ENCODE assay signal across 8 cellular contexts in genomic region chr1:39158330-39159086, GRCh38. TPM values are rescaled to one million over a fixed set of nuclear protein-coding genes. Genes with fewer than 3 reads are reported as not detected.
DNase-seq lines count a peak whose midpoint lies in the region; ATAC-seq and TF ChIP-seq lines count a peak whose summit lies in the region.

No MANE protein-coding gene starts in this region.

- DNase-seq in left ventricle myocardium inferior, result no peak
- DNase-seq in heart right ventricle, result no peak
- DNase-seq in ascending aorta (ENCODE audit: low spot score in 2 of 2), result peak in 1 of 2 donors; percentile 67
- DNase-seq in kidney epithelial cell (ENCODE audit: low read depth), result peak; percentile 64
- DNase-seq in NCI-H2227 (lab: John Stamatoyannopoulos, UW; ENCODE audit: unreplicated experiment), result no peak
- no peak for DNase-seq in effector memory CD4-positive, alpha-beta T cell
- no peak for DNase-seq in GDM1 (lab: John Stamatoyannopoulos, UW)
- DNase-seq in dedifferentiated amniotic fluid mesenchymal stem cell (ENCODE audit: extremely low spot score), result no peak

- H3K27me3 ChIP-seq in left ventricle myocardium inferior (ENCODE audit: low read depth) (no peaks in the 10 kb centered on the region), heart right ventricle (no peaks in the 10 kb centered on the region), ascending aorta (no peaks in the 10 kb centered on the region), kidney epithelial cell (ENCODE audit: control insufficient read depth, insufficient read depth, low read length) (no peaks in the 10 kb centered on the region)
- no peaks in the 10 kb centered on the region for H3K27me3 ChIP-seq in effector memory CD4-positive, alpha-beta T cell (replicated peaks; ENCODE audit: control insufficient read depth, insufficient read depth, low read length, poor library complexity, severe bottlenecking)

- H3K9me3 ChIP-seq in left ventricle myocardium inferior (replicated peaks), result no peaks in the 10 kb centered on the region
- H3K9me3 ChIP-seq in heart right ventricle, result no peaks in the 10 kb centered on the region
- no peaks in the 10 kb centered on the region for H3K9me3 ChIP-seq in ascending aorta
- H3K9me3 ChIP-seq in effector memory CD4-positive, alpha-beta T cell (ENCODE audit: control insufficient read depth, low read length), result no peaks in the 10 kb centered on the region

- H3K4me1 ChIP-seq in left ventricle myocardium inferior (peaks cover 62% of the 10 kb centered on the region), heart right ventricle (peaks cover 15 to 70% (median 51%) of the 10 kb centered on the region in 9 donors), ascending aorta (peaks cover 9 to 55% of the 10 kb centered on the region in 2 donors)
- H3K4me1 ChIP-seq in effector memory CD4-positive, alpha-beta T cell (ENCODE audit: control insufficient read depth, insufficient read depth, low read length, poor library complexity, severe bottlenecking), result no peaks in the 10 kb centered on the region

- TF ChIP-seq CTCF in left ventricle myocardium inferior (IDR thresholded peaks at IDR 0.05; ENCODE audit: borderline replicate concordance) (no peak), heart right ventricle (IDR thresholded peaks at IDR 0.05) (no peak), ascending aorta (IDR thresholded peaks at IDR 0.05) (no peak), kidney epithelial cell (IDR thresholded peaks at IDR 0.05; ENCODE audit: insufficient read depth, low read length, poor library complexity, severe bottlenecking) (no peak)

- H3K36me3 ChIP-seq in left ventricle myocardium inferior (no peaks in the 10 kb centered on the region), heart right ventricle (peaks cover 0 to 7% (median 0%) of the 10 kb centered on the region in 9 donors), ascending aorta (no peaks in the 10 kb centered on the region), kidney epithelial cell (ENCODE audit: control insufficient read depth, insufficient read depth, low read length) (no peaks in the 10 kb centered on the region)
- H3K36me3 ChIP-seq in effector memory CD4-positive, alpha-beta T cell (ENCODE audit: control insufficient read depth, insufficient read depth, low read length), result no peaks in the 10 kb centered on the region

- WGBS in heart right ventricle, 2 donors, result 83 to 84% methylated on average over 11 of the region's 11 CpGs

- intact Hi-C loops in left ventricle myocardium inferior (cut with micrococcal nuclease), result no loop called here
- intact Hi-C loops in heart right ventricle (cut with DNase I), result no loop called here
- intact Hi-C loops in ascending aorta (cut with DNase I), result no loop called here

- ATAC-seq in heart right ventricle, result no peak

- H3K27ac ChIP-seq in left ventricle myocardium inferior (replicated peaks) (peak overlapping the region; percentile 35), heart right ventricle (peak overlapping the region in 2 of 10 donors; percentile 12 to 55), ascending aorta (peak overlapping the region; percentile 35 to 40)
- H3K27ac ChIP-seq in effector memory CD4-positive, alpha-beta T cell (ENCODE audit: insufficient read depth, low read length, poor library complexity, severe bottlenecking), result no peak overlapping the region

- H3K4me3 ChIP-seq in left ventricle myocardium inferior (no peak overlapping the region), heart right ventricle (no peak overlapping the region), ascending aorta (peak overlapping the region in 1 of 2 donors; percentile 18), kidney epithelial cell (ENCODE audit: low read depth, low read length) (peak overlapping the region; percentile 25)
- H3K4me3 ChIP-seq in effector memory CD4-positive, alpha-beta T cell (ENCODE audit: insufficient read depth, low read depth, low read length, poor library complexity, severe bottlenecking), result no peak overlapping the region

RNA-seq across cellular contexts. Expression of gene MACF1, which starts 46.0 kb away (rescaled TPM):
- 181 TPM for total RNA-seq in left ventricle myocardium inferior
- total RNA-seq in heart right ventricle, result 100 to 1,000 TPM; 157 to 379 (median 325) TPM
- 100 to 1,000 TPM in 1 of 2 donors, 10 to 100 TPM in 1; 85.3 to 136 TPM for polyA plus RNA-seq in heart right ventricle
- total RNA-seq in ascending aorta, result 279 TPM
- 276 and 279 TPM in 2 replicates for total RNA-seq in kidney epithelial cell
